1 cellular context compared by ENCODE assay signal in the genomic region with DNA sequence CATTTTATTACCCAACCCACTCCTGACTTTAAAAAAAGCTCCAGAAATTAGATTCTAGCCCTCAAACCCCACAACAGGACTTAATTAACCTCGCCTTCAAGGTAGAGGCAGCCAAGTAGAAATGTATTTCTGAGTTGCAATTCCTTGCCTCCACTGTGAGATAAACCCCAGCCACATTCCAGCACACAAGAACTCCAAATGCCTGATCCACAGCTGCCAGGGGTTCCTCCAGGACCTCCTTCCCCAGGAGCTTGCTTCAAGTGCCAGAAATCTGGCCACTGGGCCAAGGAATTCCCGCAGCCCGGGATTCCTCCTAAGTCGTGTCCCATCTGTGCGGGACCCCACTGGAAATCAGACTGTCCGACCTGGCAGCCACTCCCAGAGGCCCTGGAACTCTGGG.
TF ChIP-seq lines count a peak whose summit lies in the region.

No MANE protein-coding gene starts in this region.

TF ChIP-seq in SK-N-SH, 30 proteins besides CTCF, POLR2A, EP300 and RAD21 (continued from another document):
- TF ChIP-seq ZBTB33 (IDR thresholded peaks at IDR 0.05; ENCODE audit: borderline replicate concordance, low read depth) (no peak), CHD2 (IDR thresholded peaks at IDR 0.05; ENCODE audit: low read length, partially characterized antibody) (no peak), GATA2 (CRISPR knock-in tag; IDR thresholded peaks at IDR 0.05) (no peak)
- TF ChIP-seq, protein P1, sequence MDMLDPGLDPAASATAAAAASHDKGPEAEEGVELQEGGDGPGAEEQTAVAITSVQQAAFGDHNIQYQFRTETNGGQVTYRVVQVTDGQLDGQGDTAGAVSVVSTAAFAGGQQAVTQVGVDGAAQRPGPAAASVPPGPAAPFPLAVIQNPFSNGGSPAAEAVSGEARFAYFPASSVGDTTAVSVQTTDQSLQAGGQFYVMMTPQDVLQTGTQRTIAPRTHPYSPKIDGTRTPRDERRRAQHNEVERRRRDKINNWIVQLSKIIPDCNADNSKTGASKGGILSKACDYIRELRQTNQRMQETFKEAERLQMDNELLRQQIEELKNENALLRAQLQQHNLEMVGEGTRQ (IDR thresholded peaks at IDR 0.05; ENCODE audit: borderline replicate concordance, low read depth, low read length), result no peak
